ENCODE assay signal across 18 cellular contexts in the genomic region with DNA sequence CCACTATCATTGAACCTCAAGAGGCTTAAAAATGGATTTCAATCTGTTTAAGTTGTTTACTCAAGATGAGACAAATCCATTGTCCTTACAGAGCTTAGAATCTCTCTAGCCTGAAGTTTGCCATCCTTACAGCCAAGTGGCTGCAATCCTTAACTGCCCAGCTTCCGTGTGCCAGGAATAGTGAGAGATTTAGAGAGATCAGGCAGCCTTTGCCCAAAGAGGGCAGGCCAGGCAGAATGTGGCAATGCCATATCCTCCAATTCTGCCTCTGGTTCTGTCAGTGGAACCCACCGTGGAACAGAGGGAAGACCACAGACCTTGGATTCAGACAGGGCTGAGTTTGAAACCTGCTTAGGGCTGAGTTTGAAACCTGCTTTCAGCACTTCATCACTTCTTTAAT.
A peak's percentile ranks its signal among the peaks of the same experiment; 100 is the strongest.
DNase-seq lines count a peak whose midpoint lies in the region; ATAC-seq, FAIRE-seq and TF ChIP-seq lines count a peak whose summit lies in the region.
"Had no signal": no experiment of that assay in that cellular context is flagged by ENCODE, and none has a peak within 500 bp of the region (broad histone marks: within the 10 kb centered on the region; RNA-seq: fewer than 3 reads in every experiment).

No MANE protein-coding gene starts in this region.

- TF ChIP-seq CTCF in D721Med (IDR thresholded peaks at IDR 0.05; ENCODE audit: insufficient read depth, missing control alignments) (no peak), esophagus muscularis mucosa (IDR thresholded peaks at IDR 0.05) (no peak)

- ATAC-seq in HG02571 (IDR thresholded peaks at IDR 0.05; ENCODE audit: unreplicated experiment) (no peak), GM18517 (IDR thresholded peaks at IDR 0.05; ENCODE audit: unreplicated experiment) (no peak)

- no peak for TF ChIP-seq EP300 in esophagus muscularis mucosa (IDR thresholded peaks at IDR 0.05)

- intact Hi-C loops in esophagus muscularis mucosa (cut with DNase I) = no loop called here

- 77% methylated on average over 2 of the region's 2 CpGs for WGBS in esophagus muscularis mucosa

- no peaks in the 10 kb centered on the region for H3K4me1 ChIP-seq in esophagus muscularis mucosa
- H3K4me1 ChIP-seq: Caco-2 had no signal

- H3K27ac ChIP-seq in esophagus muscularis mucosa (replicated peaks in 1 of 4) = no peak overlapping the region
- H3K27ac ChIP-seq: C4-2B, GM23248 had no signal

- DNase-seq in D341Med (ENCODE audit: low spot score) (peak; percentile 41), D721Med (ENCODE audit: insufficient read length, low spot score) (peak; percentile 33), NCI-H82 (lab: John Stamatoyannopoulos, UW) (peak; percentile 85), esophagus muscularis mucosa (ENCODE audit: extremely low spot score) (peak; percentile 72), cerebellar nuclear complex (lab: John Stamatoyannopoulos, UW) (no peak)
- DNase-seq: ACHN; AML-193; Caco-2; CD4-positive, alpha-beta T cell; GM23248; H9; KG1 had no signal

- H3K9me3 ChIP-seq in esophagus muscularis mucosa = no peaks in the 10 kb centered on the region
- H3K9me3 ChIP-seq: Caco-2 had no signal

- H3K4me3 ChIP-seq in esophagus muscularis mucosa = no peak overlapping the region
- H3K4me3 ChIP-seq: GM23248 had no signal

- H3K36me3 ChIP-seq in esophagus muscularis mucosa = no peaks in the 10 kb centered on the region

- H3K27me3 ChIP-seq in esophagus muscularis mucosa = peaks cover 0 to 1% (median 0%) of the 10 kb centered on the region in 4 donors

- TF ChIP-seq POLR2A in esophagus muscularis mucosa (IDR thresholded peaks at IDR 0.05; ENCODE audit: low read depth) = no peak

- FAIRE-seq in D721Med (lab: Jason Lieb, UNC) = peak; percentile 89
- FAIRE-seq: A204.1, G401.6, GM12891 had no signal

Comparison
In these comparisons a context has a peak if more than half of its experiments do, and no peak if none do; other contexts are left out.
1. DNase-seq: peak in D341Med (single experiment), D721Med (single experiment), NCI-H82 (single experiment) and esophagus muscularis mucosa (single experiment); none in cerebellar nuclear complex (0 of 2).